In the genomic region with DNA sequence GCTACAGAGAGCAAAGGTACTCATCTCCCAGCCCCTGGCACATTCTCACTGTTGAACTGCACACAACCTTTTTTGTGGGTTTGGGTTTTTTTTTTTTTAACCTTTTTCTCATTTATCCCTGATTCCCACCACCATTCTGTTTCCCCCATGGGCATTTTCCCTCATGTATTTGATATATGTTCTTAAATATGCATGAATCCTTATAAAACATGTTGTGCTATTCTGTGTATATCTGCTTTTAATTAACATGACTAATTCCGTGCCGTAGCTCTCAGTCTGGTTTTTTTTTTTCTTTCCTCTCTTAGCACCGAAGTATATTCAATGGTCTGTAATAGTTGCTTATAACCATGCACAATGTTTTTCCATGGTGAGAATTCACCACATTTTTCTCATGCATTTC, we compare ENCODE assay signal across 22 cellular contexts.
"Had no signal": no experiment of that assay in that cellular context is flagged by ENCODE, and none has a peak within 500 bp of the region (broad histone marks: within the 10 kb centered on the region; RNA-seq: fewer than 3 reads in every experiment).

No MANE protein-coding gene starts in this region.

- H3K36me3 Mint-ChIP-seq: natural killer cell treated with Interleukin-12 subunit alpha and Interleukin-12 subunit beta and Interleukin-15 and Interleukin-18, amount 100 ng/mL, for 72 hours; stimulated activated effector memory CD8-positive, alpha-beta T cell treated with anti-CD3 and anti-CD28 coated beads, Interleukin-12 subunit alpha, Interleukin-12 subunit beta, amount 100 ng/mL, for 72 hours had no signal

- H3K9ac ChIP-seq: parathyroid adenoma had no signal

- H3K4me3 ChIP-seq: ascending aorta, breast epithelium, coronary artery, lower lobe of right lung, sigmoid colon, testis, upper lobe of left lung had no signal

- H3K4me1 Mint-ChIP-seq: stimulated activated effector memory CD8-positive, alpha-beta T cell treated with anti-CD3 and anti-CD28 coated beads, Interleukin-12 subunit alpha, Interleukin-12 subunit beta, amount 100 ng/mL, for 72 hours had no signal

- DNase-seq: activated CD4-positive, alpha-beta T cell treated with anti-CD3 and anti-CD28 coated beads for 1 hour; activated CD4-positive, alpha-beta T cell treated with anti-CD3 and anti-CD28 coated beads, Interleukin-2, amount 50 U/mL, for 4 hours; activated effector memory CD4-positive, alpha-beta T cell treated with anti-CD3 and anti-CD28 coated beads, Interleukin-2, amount 50 U/mL, for 16 hours; activated naive CD4-positive, alpha-beta T cell treated with anti-CD3 and anti-CD28 coated beads, Interleukin-2, amount 50 U/mL, for 16 hours; activated T-cell treated with anti-CD3 and anti-CD28 coated beads, Interleukin-2, amount 50 U/mL, for 72 hours; effector CD4-positive, alpha-beta T cell; foreskin melanocyte; glutamatergic neuron; lower lobe of right lung; sigmoid colon; stimulated activated CD4-positive, alpha-beta T cell treated with anti-CD3 and anti-CD28 coated beads, Interleukin-4, amount 100 ng/mL, for 24 hours; testis; upper lobe of left lung; WERI-Rb-1 had no signal

- H3K27me3 ChIP-seq: ascending aorta, breast epithelium, neutrophil, sigmoid colon, testis, upper lobe of left lung had no signal

- H2AFZ ChIP-seq: parathyroid adenoma had no signal

- ATAC-seq: activated T-cell treated with anti-CD3 and anti-CD28 coated beads, Interleukin-2, amount 50 U/mL, for 72 hours; esophagus mucosa; lower lobe of right lung; natural killer cell treated with Interleukin-12 subunit alpha and Interleukin-12 subunit beta and Interleukin-15 and Interleukin-18, amount 100 ng/mL, for 72 hours; stimulated activated effector memory CD8-positive, alpha-beta T cell treated with anti-CD3 and anti-CD28 coated beads, Interleukin-12 subunit alpha, Interleukin-12 subunit beta, amount 100 ng/mL, for 72 hours had no signal

- H3K79me2 ChIP-seq: parathyroid adenoma had no signal

- H3K27ac Mint-ChIP-seq: activated T-cell treated with anti-CD3 and anti-CD28 coated beads, Interleukin-2, amount 50 U/mL, for 72 hours; natural killer cell treated with Interleukin-12 subunit alpha and Interleukin-12 subunit beta and Interleukin-15 and Interleukin-18, amount 100 ng/mL, for 72 hours; stimulated activated effector memory CD8-positive, alpha-beta T cell treated with anti-CD3 and anti-CD28 coated beads, Interleukin-12 subunit alpha, Interleukin-12 subunit beta, amount 100 ng/mL, for 72 hours had no signal

- H3K36me3 ChIP-seq: ascending aorta, breast epithelium, lower lobe of right lung, neutrophil, sigmoid colon, upper lobe of left lung, WERI-Rb-1 had no signal

- H3K9me3 ChIP-seq: ascending aorta, breast epithelium, lower lobe of right lung, neutrophil, sigmoid colon, testis, upper lobe of left lung had no signal

- H3K27ac ChIP-seq: ascending aorta, breast epithelium, coronary artery, lower lobe of right lung, neutrophil, parathyroid adenoma, sigmoid colon, testis, upper lobe of left lung, WERI-Rb-1 had no signal

- H3K9me3 Mint-ChIP-seq: activated T-cell treated with anti-CD3 and anti-CD28 coated beads, Interleukin-2, amount 50 U/mL, for 72 hours; natural killer cell treated with Interleukin-12 subunit alpha and Interleukin-12 subunit beta and Interleukin-15 and Interleukin-18, amount 100 ng/mL, for 72 hours; stimulated activated effector memory CD8-positive, alpha-beta T cell treated with anti-CD3 and anti-CD28 coated beads, Interleukin-12 subunit alpha, Interleukin-12 subunit beta, amount 100 ng/mL, for 72 hours had no signal

- H3K4me1 ChIP-seq: ascending aorta, breast epithelium, lower lobe of right lung, parathyroid adenoma, sigmoid colon, testis, upper lobe of left lung had no signal

- H3K4me3 Mint-ChIP-seq: activated T-cell treated with anti-CD3 and anti-CD28 coated beads, Interleukin-2, amount 50 U/mL, for 72 hours; natural killer cell treated with Interleukin-12 subunit alpha and Interleukin-12 subunit beta and Interleukin-15 and Interleukin-18, amount 100 ng/mL, for 72 hours; stimulated activated effector memory CD8-positive, alpha-beta T cell treated with anti-CD3 and anti-CD28 coated beads, Interleukin-12 subunit alpha, Interleukin-12 subunit beta, amount 100 ng/mL, for 72 hours had no signal
